22 cellular contexts compared by ENCODE assay signal in the genomic region with DNA sequence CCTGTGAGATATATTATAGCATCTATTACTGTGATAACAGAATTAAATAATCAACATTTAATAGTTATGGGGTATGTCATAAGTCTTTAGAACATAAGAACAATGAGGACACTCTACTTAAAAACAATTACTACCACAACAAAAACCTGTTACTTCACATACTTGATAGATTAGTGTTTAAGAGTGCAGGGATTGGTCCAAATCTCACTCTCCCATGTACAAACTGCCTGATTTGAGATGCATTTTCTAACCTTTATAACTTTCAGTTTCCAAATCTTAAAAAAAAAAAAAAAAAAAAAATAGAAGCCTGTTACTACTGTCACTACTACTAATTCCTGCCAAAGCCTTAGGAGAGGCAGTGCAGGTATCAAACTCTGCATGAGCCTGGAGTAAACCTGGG. TPM values are rescaled to one million over a fixed set of nuclear protein-coding genes. Genes with fewer than 3 reads are reported as not detected.
DNase-seq lines count a peak whose midpoint lies in the region; ATAC-seq and TF ChIP-seq lines count a peak whose summit lies in the region.
"Had no signal": no experiment of that assay in that cellular context is flagged by ENCODE, and none has a peak within 500 bp of the region (broad histone marks: within the 10 kb centered on the region; RNA-seq: fewer than 3 reads in every experiment).

No MANE protein-coding gene starts in this region.

- DNase-seq in IMR-90 = no peak
- DNase-seq in fibroblast of villous mesenchyme (ENCODE audit: low read depth) = no peak
- no peak for DNase-seq in ovary
- DNase-seq in SK-N-DZ (ENCODE audit: low spot score) = no peak
- DNase-seq in CD4-positive, alpha-beta T cell = no peak
- DNase-seq in EL = no peak
- DNase-seq: ACHN; activated CD4-positive, alpha-beta T cell treated with anti-CD3 and anti-CD28 coated beads for 1 hour; activated effector memory CD4-positive, alpha-beta T cell treated with anti-CD3 and anti-CD28 coated beads, Interleukin-2, amount 50 U/mL, for 16 hours; amygdala; DMS79 treated with DMSO at 0.1 percent for 48 hours; MG63; naive B cell; NCI-H1436 treated with DMSO at 0.1 percent for 48 hours; stimulated activated CD4-positive, alpha-beta T cell treated with anti-CD3 and anti-CD28 coated beads, Interleukin-15, amount 100 ng/mL, for 24 hours; T-helper 9 cell; upper lobe of left lung had no signal

- H4K8ac ChIP-seq in IMR-90 (ENCODE audit: low read depth in 2 of 2, low read length in 2 of 2) = no peak overlapping the region

- H3K27ac ChIP-seq in ACC112 (ENCODE audit: low read depth, low read length) = peak overlapping the region; percentile 91
- H3K27ac ChIP-seq in IMR-90 (ENCODE audit: insufficient read depth, low read length) = peak overlapping the region; percentile 37; the same call in 1 of the 2 replicates
- H3K27ac ChIP-seq in ovary = no peak overlapping the region
- H3K27ac ChIP-seq in CD4-positive, alpha-beta T cell (ENCODE audit: low read depth, low read length) = no peak overlapping the region
- H3K27ac ChIP-seq: SJSA1, upper lobe of left lung had no signal

- H3K79me2 ChIP-seq in ACC112 (ENCODE audit: control insufficient read depth, insufficient read depth, low read length, unreplicated experiment) = peaks cover 41% of the 10 kb centered on the region

- TF ChIP-seq POLR2A in IMR-90 (IDR thresholded peaks at IDR 0.05; ENCODE audit: low read depth, low read length) (no peak), ovary (IDR thresholded peaks at IDR 0.05) (no peak)

- H3K9me1 ChIP-seq in IMR-90 (ENCODE audit: insufficient read depth, low read length) = 0 out of 2 replicates have a peak, but pooled peaks cover 2% of the 10 kb centered on the region

- no peaks in the 10 kb centered on the region for H3K9me3 ChIP-seq in IMR-90 (ENCODE audit: control insufficient read depth, insufficient read depth, low read length)
- H3K9me3 ChIP-seq in ovary = no peaks in the 10 kb centered on the region
- no peaks in the 10 kb centered on the region for H3K9me3 ChIP-seq in CD4-positive, alpha-beta T cell (ENCODE audit: control insufficient read depth, low read length)
- H3K9me3 ChIP-seq: MG63, SJSA1, upper lobe of left lung had no signal

- H3K36me3 ChIP-seq in ACC112 (ENCODE audit: insufficient read depth, low read length) (peaks cover 19% of the 10 kb centered on the region), IMR-90 (ENCODE audit: control insufficient read depth, insufficient read depth, low read length) (peaks cover 61% of the 10 kb centered on the region), ovary (no peaks in the 10 kb centered on the region)
- H3K36me3 ChIP-seq: upper lobe of left lung had no signal

- peak overlapping the region; percentile 82 for H3K4me2 ChIP-seq in IMR-90 (ENCODE audit: low read depth, low read length)

- H3K23ac ChIP-seq in IMR-90 (ENCODE audit: low read depth, low read length) = no peak overlapping the region

- no peaks in the 10 kb centered on the region for H3K27me3 ChIP-seq in ACC112 (ENCODE audit: insufficient read depth, low read length)
- no peaks in the 10 kb centered on the region for H3K27me3 ChIP-seq in IMR-90 (ENCODE audit: control insufficient read depth, insufficient read depth, low read length)
- H3K27me3 ChIP-seq in ovary = no peaks in the 10 kb centered on the region
- no peaks in the 10 kb centered on the region for H3K27me3 ChIP-seq in CD4-positive, alpha-beta T cell (ENCODE audit: control insufficient read depth, insufficient read depth, low read length)
- H3K27me3 ChIP-seq: MG63, SJSA1, upper lobe of left lung had no signal

- no peak overlapping the region for H4K91ac ChIP-seq in IMR-90 (ENCODE audit: insufficient read depth, low read depth, low read length)

- in situ Hi-C loops in IMR-90 (cut with MboI; ENCODE audit: low sequenced_read_pairs) = loop anchor here (10.0 to 25.0 kb wide), 3 partner anchors 402 to 1161 kb away; no protein-coding TSS in a partner anchor

- POLR2A ChIA-PET in IMR-90 (lab: Charles Lee; ENCODE audit: unreplicated experiment) = no interaction called here
- POLR2A ChIA-PET in CD4-positive, alpha-beta T cell (lab: Charles Lee) = no interaction called here

- TF ChIP-seq RAD21 in IMR-90 (IDR thresholded peaks at IDR 0.05; ENCODE audit: low read length) = no peak

- H3K9me3 Mint-ChIP-seq in CD4-positive, alpha-beta T cell = peaks cover 5% of the 10 kb centered on the region
- H3K9me3 Mint-ChIP-seq: stimulated activated memory B cell treated with anti-CD40 and anti-IgM and Interleukin-4, amounts not matched to agents 10 μg/mL and 1 μg/mL and 100 μg/mL, for 72 hours had no signal

- no peak overlapping the region for H3K18ac ChIP-seq in IMR-90 (ENCODE audit: low read depth, low read length)

- H3K4ac ChIP-seq in IMR-90 (ENCODE audit: low read depth, low read length) = no peak overlapping the region

- H3K9ac ChIP-seq in IMR-90 (ENCODE audit: low read depth, low read length) = peak overlapping the region; percentile 19; the same call in 1 of the 2 replicates

- no peak for ATAC-seq in IMR-90 (ENCODE audit: low read depth)
- no peak for ATAC-seq in HG02759 (IDR thresholded peaks at IDR 0.05; ENCODE audit: unreplicated experiment)
- no peak for ATAC-seq in CD4-positive, alpha-beta T cell (ENCODE audit: poor library complexity)
- ATAC-seq: HepG2; stimulated activated memory B cell treated with anti-CD40 and anti-IgM and Interleukin-4, amounts not matched to agents 10 μg/mL and 1 μg/mL and 100 μg/mL, for 72 hours had no signal

- no peak overlapping the region for H2BK20ac ChIP-seq in IMR-90 (ENCODE audit: low read depth, low read length)

- peaks cover 27% of the 10 kb centered on the region; the same call in 1 of the 2 replicates for H4K20me1 ChIP-seq in IMR-90 (ENCODE audit: insufficient read depth, low read length)

- H2AFZ ChIP-seq in ACC112 (ENCODE audit: low read length, unreplicated experiment) = no peak overlapping the region
- no peak overlapping the region for H2AFZ ChIP-seq in IMR-90 (replicated peaks; ENCODE audit: low read length, poor library complexity)

- H3K4me1 Mint-ChIP-seq in CD4-positive, alpha-beta T cell (ENCODE audit: low read depth) = no peaks in the 10 kb centered on the region
- H3K4me1 Mint-ChIP-seq: naive B cell; stimulated activated memory B cell treated with anti-CD40 and anti-IgM and Interleukin-4, amounts not matched to agents 10 μg/mL and 1 μg/mL and 100 μg/mL, for 72 hours had no signal

- TF ChIP-seq CTCF in IMR-90 (conservative IDR thresholded peaks at IDR 0.05; ENCODE audit: low read depth, low read length) = no peak
- no peak for TF ChIP-seq CTCF in fibroblast of villous mesenchyme (IDR thresholded peaks at IDR 0.05; ENCODE audit: insufficient read depth, low read depth, low read length)
- no peak for TF ChIP-seq CTCF in ovary (IDR thresholded peaks at IDR 0.05)
- TF ChIP-seq CTCF in CD4-positive, alpha-beta T cell (IDR thresholded peaks at IDR 0.05) = no peak

- H3K4me1 ChIP-seq in ACC112 (ENCODE audit: control insufficient read depth, insufficient read depth, low read length, unreplicated experiment) (peaks cover 61% of the 10 kb centered on the region), IMR-90 (ENCODE audit: control insufficient read depth, insufficient read depth, low read length) (peaks cover 3% of the 10 kb centered on the region; the same call in 1 of the 2 replicates), ovary (ENCODE audit: insufficient read depth) (peaks cover 2% of the 10 kb centered on the region)

- H3K14ac ChIP-seq in IMR-90 (replicated peaks; ENCODE audit: low read depth, low read length) = no peak overlapping the region

- no peak overlapping the region for H3K4me3 Mint-ChIP-seq in CD4-positive, alpha-beta T cell
- H3K4me3 Mint-ChIP-seq: naive B cell; stimulated activated memory B cell treated with anti-CD40 and anti-IgM and Interleukin-4, amounts not matched to agents 10 μg/mL and 1 μg/mL and 100 μg/mL, for 72 hours had no signal

- no TSS peak for BruUV-seq in IMR-90 (replicated peaks; lab: Mats Ljungman, UMichigan)

- H2AK5ac ChIP-seq in IMR-90 (ENCODE audit: low read depth, low read length) = no peak overlapping the region

- no peak overlapping the region for H3K27ac Mint-ChIP-seq in CD4-positive, alpha-beta T cell
- H3K27ac Mint-ChIP-seq: naive B cell; stimulated activated memory B cell treated with anti-CD40 and anti-IgM and Interleukin-4, amounts not matched to agents 10 μg/mL and 1 μg/mL and 100 μg/mL, for 72 hours had no signal

- no peak overlapping the region for H3K56ac ChIP-seq in IMR-90 (ENCODE audit: extremely low read depth, insufficient read depth, low read length)

- dilution Hi-C loops in IMR-90 (cut with HindIII; ENCODE audit: low sequenced_read_pairs, unreplicated experiment) = no loop called here

- no peak overlapping the region for H2BK120ac ChIP-seq in IMR-90 (ENCODE audit: low read depth, low read length)

- no peak overlapping the region for H2BK5ac ChIP-seq in IMR-90 (ENCODE audit: low read depth, low read length, poor library complexity, severe bottlenecking)

- intact Hi-C loops in IMR-90 (cut with micrococcal nuclease) = loop anchor here (5.0 kb wide), 1 partner anchor 659 kb away; no protein-coding TSS in a partner anchor
- intact Hi-C loops in ovary (cut with DNase I) = no loop called here
- intact Hi-C loops in CD4-positive, alpha-beta T cell (cut with DNase I, micrococcal nuclease) = no loop called here

- no peak for TF ChIP-seq EP300 in ovary (IDR thresholded peaks at IDR 0.05)

- H2BK15ac ChIP-seq in IMR-90 (ENCODE audit: low read depth, low read length) = no peak overlapping the region

- CTCF ChIA-PET in IMR-90 (lab: Yijun Ruan, JAX) = no interaction called here
- CTCF ChIA-PET in CD4-positive, alpha-beta T cell (lab: Charles Lee) = no interaction called here

- H4K5ac ChIP-seq in IMR-90 (ENCODE audit: low read depth, low read length) = no peak overlapping the region

- no peak overlapping the region for H2AK9ac ChIP-seq in IMR-90 (replicated peaks; ENCODE audit: low read depth, low read length, poor library complexity)

- peaks cover 18 to 28% of the 10 kb centered on the region in 2 experiments for H3K79me1 ChIP-seq in IMR-90 (ENCODE audit: low read depth in 1 of 2, low read length in 2 of 2)

- peak overlapping the region; percentile 47 for H3K4me3 ChIP-seq in ACC112 (ENCODE audit: low read depth, low read length)
- H3K4me3 ChIP-seq in IMR-90 (ENCODE audit: insufficient read depth, low read depth, low read length) = peak overlapping the region; percentile 17; the same call in 1 of the 2 replicates
- H3K4me3 ChIP-seq in fibroblast of villous mesenchyme (ENCODE audit: low read depth, low read length) = peak overlapping the region; percentile 76
- peak overlapping the region; percentile 4 for H3K4me3 ChIP-seq in ovary
- H3K4me3 ChIP-seq: SJSA1, upper lobe of left lung had no signal

- H3K27me3 Mint-ChIP-seq in CD4-positive, alpha-beta T cell = no peaks in the 10 kb centered on the region
- H3K27me3 Mint-ChIP-seq: naive B cell; stimulated activated memory B cell treated with anti-CD40 and anti-IgM and Interleukin-4, amounts not matched to agents 10 μg/mL and 1 μg/mL and 100 μg/mL, for 72 hours had no signal

- no peaks in the 10 kb centered on the region for H3K36me3 Mint-ChIP-seq in CD4-positive, alpha-beta T cell (ENCODE audit: low read depth)
- H3K36me3 Mint-ChIP-seq: naive B cell; stimulated activated memory B cell treated with anti-CD40 and anti-IgM and Interleukin-4, amounts not matched to agents 10 μg/mL and 1 μg/mL and 100 μg/mL, for 72 hours had no signal

RNA-seq across cellular contexts. Expression of a gene that starts 5.6 kb away (rescaled TPM):
- total RNA-seq in IMR-90 (2012; rRNA removed) = 108 and 119 TPM in 2 replicates
- polyA plus RNA-seq in IMR-90 (2012; rRNA removed) = 39.6 and 41.3 TPM in 2 replicates
- 26.6 and 28.8 TPM in 2 replicates for polyA plus RNA-seq in IMR-90 (2012; cell fraction: cytosol; rRNA removed)
- 30.4 and 37.3 TPM in 2 replicates for polyA plus RNA-seq in IMR-90 (2012; cell fraction: nucleus; rRNA removed; ENCODE audit: low replicate concordance)
- 181 and 278 TPM in 2 replicates for total RNA-seq in fibroblast of villous mesenchyme
- total RNA-seq in ovary = 10 to 100 TPM; 14.1 to 25.1 (median 15.2) TPM
- 10 to 100 TPM; 26.5 to 48.4 TPM for polyA plus RNA-seq in ovary
- polyA plus RNA-seq in SK-N-DZ (2014; cell fraction: cytosol; rRNA removed) = 1.2 and 1.8 TPM in 2 replicates
- polyA plus RNA-seq in SK-N-DZ (2014; cell fraction: nucleus; rRNA removed) = 2.0 and 2.9 TPM in 2 replicates
- total RNA-seq in CD4-positive, alpha-beta T cell = not detected
- total RNA-seq: HepG2 had no signal
- polyA plus RNA-seq: HepG2 had no signal

Comparison
In these comparisons a context has a peak if more than half of its experiments do, and no peak if none do; other contexts are left out.
1. H3K27ac ChIP-seq: peak in ACC112 (single experiment) and IMR-90 (single experiment); none in ovary (0 of 2) and CD4-positive, alpha-beta T cell (single experiment).
2. H3K4me3 ChIP-seq: peak in every context shown above with its lines; median percentile 76 in fibroblast of villous mesenchyme; 47 in ACC112; 17 in IMR-90; 4 in ovary.
3. RNA of a gene that starts 5.6 kb away (total RNA-seq): 181 to 278 TPM in fibroblast of villous mesenchyme, 108 to 119 TPM in IMR-90 and 14.1 to 25.1 TPM in ovary; not detected in CD4-positive, alpha-beta T cell; every median in the first group is over 10 times any median in the second.